Comparison of ENCODE assay signal across 1 cellular context in genomic region chr16:79869304-79870015, GRCh38.
TF ChIP-seq lines count a peak whose summit lies in the region.

No MANE protein-coding gene starts in this region.

TF ChIP-seq in K562, 482 proteins besides CTCF, POLR2A, EP300 and RAD21 (continued from another document and continues in another):
- TF ChIP-seq MAFG (tag; conservative IDR thresholded peaks at IDR 0.05) (peak; percentile 78), ZNF347 (CRISPR knock-in tag; IDR thresholded peaks at IDR 0.05; ENCODE audit: low read depth) (no peak), ZNF280A (IDR thresholded peaks at IDR 0.05; ENCODE audit: low read depth, partially characterized antibody) (no peak), SFPQ (IDR thresholded peaks at IDR 0.05; ENCODE audit: low read depth, low read length) (no peak), ZNF518B (CRISPR knock-in tag; IDR thresholded peaks at IDR 0.05) (no peak), BCL6 (CRISPR knock-in tag; IDR thresholded peaks at IDR 0.05) (peak; percentile 63; the same call in 1 of the 2 replicates), SMARCA4 (IDR thresholded peaks at IDR 0.05) (peak; percentile 97), ATF1 (CRISPR knock-in tag; IDR thresholded peaks at IDR 0.05) (no peak), ATF1 (tag; IDR thresholded peaks at IDR 0.05) (peak; percentile 86), MAFK (IDR thresholded peaks at IDR 0.05; ENCODE audit: low read length) (no peak; the same call in 1 of the 2 replicates), KDM1A (IDR thresholded peaks at IDR 0.05) (no peak), PHF20 (IDR thresholded peaks at IDR 0.05; ENCODE audit: partially characterized antibody) (no peak), SIRT6 (IDR thresholded peaks at IDR 0.05; ENCODE audit: low read depth, low read length) (no peak), TRIM25 (IDR thresholded peaks at IDR 0.05; ENCODE audit: borderline replicate concordance) (no peak), SRSF9 (IDR thresholded peaks at IDR 0.05; ENCODE audit: borderline replicate concordance, low read depth, low read length) (no peak), E2F3 (CRISPR knock-in tag; IDR thresholded peaks at IDR 0.05) (peak; percentile 70; the same call in 1 of the 2 replicates), SRF (CRISPR knock-in tag; IDR thresholded peaks at IDR 0.05) (0 out of 4 replicates have a peak, but pooled peaks of 1 of the 2 experiments have one; percentile 54), HNRNPUL1 (IDR thresholded peaks at IDR 0.05; ENCODE audit: low read length) (no peak), ZNF551 (CRISPR knock-in tag; IDR thresholded peaks at IDR 0.05) (no peak), ZNF75A (CRISPR knock-in tag; IDR thresholded peaks at IDR 0.05) (no peak; the same call in 1 of the 2 replicates), MCM5 (IDR thresholded peaks at IDR 0.05; ENCODE audit: low read depth) (no peak), ZBTB17 (CRISPR knock-in tag; IDR thresholded peaks at IDR 0.05) (no peak), MBD2 (IDR thresholded peaks at IDR 0.05; ENCODE audit: borderline replicate concordance, low read depth) (peak; percentile 61), PTBP1 (IDR thresholded peaks at IDR 0.05; ENCODE audit: low read depth, low read length) (no peak), ZNF436 (CRISPR knock-in tag; IDR thresholded peaks at IDR 0.05) (no peak), CREB3 (tag; conservative IDR thresholded peaks at IDR 0.05; ENCODE audit: low read depth) (peak; percentile 73), KLF6 (CRISPR knock-in tag; IDR thresholded peaks at IDR 0.05; ENCODE audit: borderline replicate concordance) (peak; percentile 80), MCM3 (IDR thresholded peaks at IDR 0.05) (no peak), ZBTB12 (CRISPR knock-in tag; IDR thresholded peaks at IDR 0.05) (peak; percentile 54; the same call in 1 of the 2 replicates), POLR2H (tag; IDR thresholded peaks at IDR 0.05; ENCODE audit: low read depth) (peak; percentile 91), ZNF77 (CRISPR knock-in tag; IDR thresholded peaks at IDR 0.05) (no peak; the same call in 1 of the 2 replicates), THAP7 (CRISPR knock-in tag; IDR thresholded peaks at IDR 0.05) (no peak), HNRNPL (IDR thresholded peaks at IDR 0.05; ENCODE audit: low read depth, low read length) (no peak), LCOR (CRISPR knock-in tag; IDR thresholded peaks at IDR 0.05) (no peak), ADNP (tag; IDR thresholded peaks at IDR 0.05) (no peak; the same call in 1 of the 2 replicates), CAMTA2 (CRISPR knock-in tag; conservative IDR thresholded peaks at IDR 0.05) (no peak), VEZF1 (CRISPR knock-in tag; IDR thresholded peaks at IDR 0.05) (peak; percentile 57), ZNF174 (CRISPR knock-in tag; IDR thresholded peaks at IDR 0.05) (no peak), SREBF2 (CRISPR knock-in tag; IDR thresholded peaks at IDR 0.05) (no peak), ZNF512 (tag; IDR thresholded peaks at IDR 0.05) (no peak), RCOR1 (IDR thresholded peaks at IDR 0.05; ENCODE audit: borderline replicate concordance in 1 of 2, low read depth in 2 of 2, low read length in 2 of 2) (peak in 1 of 2 experiments; percentile 93; a peak in 2 of 4 replicates), HNRNPH1 (optimal IDR thresholded peaks at IDR 0.05; ENCODE audit: low read depth, low read length) (no peak), IRF1 (CRISPR knock-in tag; IDR thresholded peaks at IDR 0.05; ENCODE audit: borderline replicate concordance) (no peak), PTTG1 (tag; IDR thresholded peaks at IDR 0.05; ENCODE audit: low read depth) (no peak), PATZ1 (CRISPR knock-in tag; IDR thresholded peaks at IDR 0.05; ENCODE audit: borderline replicate concordance) (peak; percentile 15; the same call in 1 of the 2 replicates), NFE2L1 (tag; IDR thresholded peaks at IDR 0.05; ENCODE audit: borderline replicate concordance, low read depth) (no peak), NUFIP1 (IDR thresholded peaks at IDR 0.05; ENCODE audit: partially characterized antibody) (peak; percentile 41), FOXK1 (CRISPR knock-in tag; IDR thresholded peaks at IDR 0.05; ENCODE audit: borderline replicate concordance) (no peak), ETV6 (IDR thresholded peaks at IDR 0.05; ENCODE audit: borderline replicate concordance in 1 of 2, low read depth in 2 of 2, low read length in 1 of 2) (no peak), ETV6 (CRISPR knock-in tag; IDR thresholded peaks at IDR 0.05; ENCODE audit: borderline replicate concordance) (no peak), THRAP3 (IDR thresholded peaks at IDR 0.05; ENCODE audit: borderline replicate concordance) (no peak)
